In the genomic region with DNA sequence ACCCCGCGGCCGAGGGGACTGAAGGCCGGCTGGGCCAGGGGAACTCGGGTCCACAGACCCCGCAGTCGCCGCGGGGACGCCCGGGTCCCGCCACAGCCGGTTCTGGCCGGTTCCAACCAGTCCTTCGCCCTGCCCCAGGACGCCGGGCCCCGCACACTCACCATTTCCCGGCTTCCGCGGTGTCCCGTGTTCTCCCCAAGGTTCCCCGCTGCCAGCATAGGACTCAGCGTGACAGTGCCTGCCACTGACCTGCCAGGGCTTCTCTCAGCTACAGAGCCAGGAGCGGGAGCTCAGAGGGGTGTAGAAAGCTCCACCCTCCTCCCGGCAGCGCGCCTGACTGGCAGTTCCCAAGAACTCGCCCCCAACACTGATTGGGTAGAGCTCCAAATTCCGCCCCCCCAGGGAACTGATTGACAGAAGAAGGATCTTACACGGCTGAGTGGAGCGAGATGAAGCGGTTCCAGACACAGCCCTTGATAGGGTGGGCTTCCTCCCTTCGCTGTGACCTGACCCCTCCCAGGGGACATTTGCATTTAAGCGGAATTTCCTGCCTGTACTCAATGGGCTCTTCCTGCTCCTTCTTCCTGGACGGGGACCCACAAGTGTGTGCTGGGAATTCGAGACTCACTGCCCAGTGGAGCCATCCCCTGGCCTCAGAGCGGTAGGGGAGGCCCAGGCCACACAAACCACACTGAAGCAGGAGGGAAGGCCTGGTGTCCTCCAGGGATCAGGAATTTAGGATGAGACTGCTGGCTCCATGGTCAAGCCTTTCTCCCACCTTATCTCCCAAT, we compare ENCODE assay signal across 8 cellular contexts. TPM values are rescaled to one million over a fixed set of nuclear protein-coding genes. Genes with fewer than 3 reads are reported as not detected.
DNase-seq lines count a peak whose midpoint lies in the region; ATAC-seq and TF ChIP-seq lines count a peak whose summit lies in the region.

A gene (minus strand): TSS at position 312 of the 791 bp plus-strand sequence. CDS start 2,052 bp downstream, outside the sequence.

- no peaks in the 10 kb centered on the region for H3K4me1 ChIP-seq in HUES48 (ENCODE audit: control insufficient read depth, insufficient read depth, low read length)

- H3K9ac ChIP-seq in HUES48 (ENCODE audit: low read depth, low read length) (peak within 1 kb of the TSS; percentile 74), neural cell (ENCODE audit: low read length) (peak within 1 kb of the TSS; percentile 86)

- peak; percentile 55 for TF ChIP-seq EP300 in neural cell (conservative IDR thresholded peaks at IDR 0.05; ENCODE audit: poor library complexity, severe bottlenecking)

- peak; percentile 94 for DNase-seq in Caki2 (ENCODE audit: low read depth)
- DNase-seq in SHP77 (lab: John Stamatoyannopoulos, UW): peak; percentile 86 to 90
- peak; percentile 68 for DNase-seq in activated gamma-delta T cell treated with anti-CD3 and anti-CD28 coated beads, Interleukin-2, amount 50 U/mL, for 16 hours (ENCODE audit: low read depth)
- peak; percentile 92 to 97 for DNase-seq in foreskin fibroblast
- DNase-seq in stimulated activated naive CD8-positive, alpha-beta T cell treated with anti-CD3 and anti-CD28 coated beads, Interleukin-15, amount 100 ng/mL, for 72 hours: peak; percentile 83 to 88

- peak; percentile 81 for ATAC-seq in GM21367 (IDR thresholded peaks at IDR 0.05; ENCODE audit: unreplicated experiment)
- peak; percentile 99 for ATAC-seq in stimulated activated naive CD8-positive, alpha-beta T cell treated with anti-CD3 and anti-CD28 coated beads, Interleukin-15, amount 100 ng/mL, for 72 hours

- H2AFZ ChIP-seq in neural cell (ENCODE audit: low read depth, low read length): peak within 1 kb of the TSS; percentile 60

- H3K9me3 Mint-ChIP-seq in stimulated activated naive CD8-positive, alpha-beta T cell treated with anti-CD3 and anti-CD28 coated beads, Interleukin-15, amount 100 ng/mL, for 72 hours: no peaks in the 10 kb centered on the region

- peaks cover 25% of the 10 kb centered on the region for H3K4me1 Mint-ChIP-seq in stimulated activated naive CD8-positive, alpha-beta T cell treated with anti-CD3 and anti-CD28 coated beads, Interleukin-15, amount 100 ng/mL, for 72 hours

- H3K9me2 ChIP-seq in neural cell (ENCODE audit: insufficient read depth, low read length): no peaks in the 10 kb centered on the region

- H3K27ac Mint-ChIP-seq in stimulated activated naive CD8-positive, alpha-beta T cell treated with anti-CD3 and anti-CD28 coated beads, Interleukin-15, amount 100 ng/mL, for 72 hours: peak within 1 kb of the TSS; percentile 93 to 95

- in situ Hi-C loops in Caki2 (cut with HindIII; ENCODE audit: low pct_unique_long_range_greater_than_20kb, low sequenced_read_pairs): no loop called here

- TF ChIP-seq CTCF in foreskin fibroblast (IDR thresholded peaks at IDR 0.05; ENCODE audit: low read depth, low read length) (peak; percentile 81), neural cell (IDR thresholded peaks at IDR 0.05; ENCODE audit: poor library complexity, severe bottlenecking) (peak; percentile 73)

- peaks cover 9% of the 10 kb centered on the region for H3K27me3 ChIP-seq in HUES48 (ENCODE audit: control insufficient read depth, insufficient read depth, low read length)
- no peaks in the 10 kb centered on the region for H3K27me3 ChIP-seq in neural cell (ENCODE audit: insufficient read depth, low read depth, low read length)

- H3K4me3 Mint-ChIP-seq in stimulated activated naive CD8-positive, alpha-beta T cell treated with anti-CD3 and anti-CD28 coated beads, Interleukin-15, amount 100 ng/mL, for 72 hours: peak within 1 kb of the TSS; percentile 99 to 100

- H3K4me2 ChIP-seq in neural cell (ENCODE audit: low read length): peak within 1 kb of the TSS; percentile 68

- H3K36me3 ChIP-seq in HUES48 (ENCODE audit: control insufficient read depth, insufficient read depth, low read length) (no peaks in the 10 kb centered on the region), neural cell (ENCODE audit: insufficient read depth, low read length) (no peaks in the 10 kb centered on the region)

- H3K79me2 ChIP-seq in neural cell (replicated peaks; ENCODE audit: insufficient read depth, low read length): peaks cover 3% of the 10 kb centered on the region

- H3F3A ChIP-seq in neural cell (ENCODE audit: insufficient read depth, low read length, poor library complexity, severe bottlenecking): no peaks in the 10 kb centered on the region

- peak; percentile 59 for TF ChIP-seq RAD21 in neural cell (conservative IDR thresholded peaks at IDR 0.05)

- peak within 1 kb of the TSS; percentile 76 for H3K4me3 ChIP-seq in HUES48 (ENCODE audit: low read depth, low read length)
- H3K4me3 ChIP-seq in foreskin fibroblast (ENCODE audit: low read depth in 1 of 2, low read length in 2 of 2): peak within 1 kb of the TSS; percentile 82 to 84
- H3K4me3 ChIP-seq in neural cell (ENCODE audit: low read length): peak within 1 kb of the TSS; percentile 97

- no peaks in the 10 kb centered on the region for H4K20me1 ChIP-seq in neural cell (ENCODE audit: insufficient read depth)

- H3K27ac ChIP-seq in HUES48 (ENCODE audit: low read depth, low read length): peak within 1 kb of the TSS; percentile 88
- peak within 1 kb of the TSS; percentile 87 for H3K27ac ChIP-seq in neural cell (ENCODE audit: low read length)

- H3K9me3 ChIP-seq in HUES48 (ENCODE audit: control insufficient read depth, insufficient read depth, low read length) (peaks cover 16% of the 10 kb centered on the region), neural cell (ENCODE audit: low read length) (no peaks in the 10 kb centered on the region)

- no peaks in the 10 kb centered on the region for H3K27me3 Mint-ChIP-seq in stimulated activated naive CD8-positive, alpha-beta T cell treated with anti-CD3 and anti-CD28 coated beads, Interleukin-15, amount 100 ng/mL, for 72 hours

TF ChIP-seq in neural cell, 6 proteins besides CTCF, POLR2A, EP300 and RAD21:
- no peak for TF ChIP-seq EZH2 (IDR thresholded peaks at IDR 0.05; ENCODE audit: borderline replicate concordance, insufficient read depth, low read length, poor library complexity, severe bottlenecking)
- TF ChIP-seq TAF1 (IDR thresholded peaks at IDR 0.05; ENCODE audit: low read depth): peak; percentile 92
- TF ChIP-seq POLR2AphosphoS5 (IDR thresholded peaks at IDR 0.05): peak; percentile 94
- TF ChIP-seq, protein P1, sequence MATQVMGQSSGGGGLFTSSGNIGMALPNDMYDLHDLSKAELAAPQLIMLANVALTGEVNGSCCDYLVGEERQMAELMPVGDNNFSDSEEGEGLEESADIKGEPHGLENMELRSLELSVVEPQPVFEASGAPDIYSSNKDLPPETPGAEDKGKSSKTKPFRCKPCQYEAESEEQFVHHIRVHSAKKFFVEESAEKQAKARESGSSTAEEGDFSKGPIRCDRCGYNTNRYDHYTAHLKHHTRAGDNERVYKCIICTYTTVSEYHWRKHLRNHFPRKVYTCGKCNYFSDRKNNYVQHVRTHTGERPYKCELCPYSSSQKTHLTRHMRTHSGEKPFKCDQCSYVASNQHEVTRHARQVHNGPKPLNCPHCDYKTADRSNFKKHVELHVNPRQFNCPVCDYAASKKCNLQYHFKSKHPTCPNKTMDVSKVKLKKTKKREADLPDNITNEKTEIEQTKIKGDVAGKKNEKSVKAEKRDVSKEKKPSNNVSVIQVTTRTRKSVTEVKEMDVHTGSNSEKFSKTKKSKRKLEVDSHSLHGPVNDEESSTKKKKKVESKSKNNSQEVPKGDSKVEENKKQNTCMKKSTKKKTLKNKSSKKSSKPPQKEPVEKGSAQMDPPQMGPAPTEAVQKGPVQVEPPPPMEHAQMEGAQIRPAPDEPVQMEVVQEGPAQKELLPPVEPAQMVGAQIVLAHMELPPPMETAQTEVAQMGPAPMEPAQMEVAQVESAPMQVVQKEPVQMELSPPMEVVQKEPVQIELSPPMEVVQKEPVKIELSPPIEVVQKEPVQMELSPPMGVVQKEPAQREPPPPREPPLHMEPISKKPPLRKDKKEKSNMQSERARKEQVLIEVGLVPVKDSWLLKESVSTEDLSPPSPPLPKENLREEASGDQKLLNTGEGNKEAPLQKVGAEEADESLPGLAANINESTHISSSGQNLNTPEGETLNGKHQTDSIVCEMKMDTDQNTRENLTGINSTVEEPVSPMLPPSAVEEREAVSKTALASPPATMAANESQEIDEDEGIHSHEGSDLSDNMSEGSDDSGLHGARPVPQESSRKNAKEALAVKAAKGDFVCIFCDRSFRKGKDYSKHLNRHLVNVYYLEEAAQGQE (IDR thresholded peaks at IDR 0.05; ENCODE audit: borderline replicate concordance): peak; percentile 71
- TF ChIP-seq SMC3 (conservative IDR thresholded peaks at IDR 0.05; ENCODE audit: poor library complexity): peak; percentile 71
- peak; percentile 81 for TF ChIP-seq MXI1 (conservative IDR thresholded peaks at IDR 0.05; ENCODE audit: poor library complexity, severe bottlenecking)
TF ChIP-seq in neural cell: peak in this region for 5.

RNA-seq across cellular contexts. Expression of the gene that starts here (rescaled TPM):
- total RNA-seq in Caki2 (2014; rRNA removed; shearing (Covaris generic); ENCODE audit: low replicate concordance): 0.84 TPM in 2 replicates
- 8.8 and 12.1 TPM in 2 replicates for polyA plus RNA-seq in neural cell
- polyA minus RNA-seq in neural cell: 37.0 and 38.7 TPM in 2 replicates

Comparison
In these comparisons a context has a peak if more than half of its experiments do, and no peak if none do; other contexts are left out.
1. Peak in every context shown above with its lines: DNase-seq, ATAC-seq, H3K4me3 ChIP-seq and H3K27ac ChIP-seq.
2. Peak in DNase-seq in Caki2; RNA of the gene not detected or under 1 TPM.